Comparison of ENCODE assay signal across 12 cellular contexts in the genomic region with DNA sequence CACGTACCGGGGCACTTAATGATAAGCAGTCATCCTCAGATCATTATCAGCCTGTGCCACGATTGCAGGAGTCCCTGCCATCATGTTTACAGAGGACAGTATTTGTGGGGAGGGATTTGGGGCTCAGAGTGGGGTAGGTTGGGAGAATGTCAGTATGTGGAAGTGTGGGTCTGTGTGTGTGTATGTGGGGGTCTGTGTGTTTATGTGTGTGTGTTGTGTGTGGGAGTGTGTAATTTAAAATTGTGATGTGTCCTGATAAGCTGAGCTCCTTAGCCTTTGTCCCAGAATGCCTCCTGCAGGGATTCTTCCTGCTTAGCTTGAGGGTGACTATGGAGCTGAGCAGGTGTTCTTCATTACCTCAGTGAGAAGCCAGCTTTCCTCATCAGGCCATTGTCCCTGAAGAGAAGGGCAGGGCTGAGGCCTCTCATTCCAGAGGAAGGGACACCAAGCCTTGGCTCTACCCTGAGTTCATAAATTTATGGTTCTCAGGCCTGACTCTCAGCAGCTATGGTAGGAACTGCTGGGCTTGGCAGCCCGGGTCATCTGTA. TPM values are rescaled to one million over a fixed set of nuclear protein-coding genes. Genes with fewer than 3 reads are reported as not detected.
"Had no signal": no experiment of that assay in that cellular context is flagged by ENCODE, and none has a peak within 500 bp of the region (broad histone marks: within the 10 kb centered on the region; RNA-seq: fewer than 3 reads in every experiment).

No MANE protein-coding gene starts in this region.

- DNase-seq: activated CD4-positive, alpha-beta T cell treated with anti-CD3 and anti-CD28 coated beads for 48 hours; activated CD8-positive, alpha-beta memory T cell treated with anti-CD3 and anti-CD28 coated beads, Interleukin-2, amount 50 U/mL, for 48 hours; activated CD8-positive, alpha-beta T cell treated with anti-CD3 and anti-CD28 coated beads, Interleukin-2, amount 10 ng/mL, durations not matched to agents 7 days and 5 days; activated naive CD4-positive, alpha-beta T cell; aorta; kidney; right cardiac atrium; small intestine; T-cell had no signal

- H3K4me3 ChIP-seq: cardiac muscle cell had no signal

- H3K27ac ChIP-seq: cardiac muscle cell had no signal

- ATAC-seq: activated CD8-positive, alpha-beta T cell treated with anti-CD3 and anti-CD28 coated beads, Interleukin-2, amount 10 ng/mL, durations not matched to agents 7 days and 5 days; right cardiac atrium; T-cell had no signal

- H3K27me3 ChIP-seq: cardiac muscle cell had no signal

RNA-seq across cellular contexts. Expression of gene ITGB3, which starts 56.6 kb away (rescaled TPM):
- total RNA-seq: activated T-helper 1 cell treated with anti-CD3 and anti-CD28 coated beads, Interleukin-12 subunit alpha, Interleukin-12 subunit beta, Interleukin-2, Interleukin-4 antibody, amounts not matched to agents 30 ng/mL and 10 ng/mL and 1 ng/mL, durations not matched to agents 14 hours and 24 hours and 36 hours; progenitor cell of endocrine pancreas had no signal
